ENCODE assay signal across 14 cellular contexts in genomic region chr12:122406701-122407154, GRCh38. TPM values are rescaled to one million over a fixed set of nuclear protein-coding genes. Genes with fewer than 3 reads are reported as not detected.
DNase-seq lines count a peak whose midpoint lies in the region; ATAC-seq and TF ChIP-seq lines count a peak whose summit lies in the region.
"Had no signal": no experiment of that assay in that cellular context is flagged by ENCODE, and none has a peak within 500 bp of the region (broad histone marks: within the 10 kb centered on the region; RNA-seq: fewer than 3 reads in every experiment).

No MANE protein-coding gene starts in this region.

- H3K27ac ChIP-seq in gastroesophageal sphincter (peak overlapping the region; percentile 58 to 94 (median 75)), suprapubic skin (peak overlapping the region; percentile 24), right atrium auricular region (peak overlapping the region in 1 of 2 donors; percentile 44)

- peak in 1 of 2 donors; percentile 16 for DNase-seq in activated T-cell treated with anti-CD3 and anti-CD28 coated beads, Interleukin-2, amount 50 U/mL, for 72 hours
- no peak for DNase-seq in activated T-cell treated with anti-CD3 and anti-CD28 coated beads, Interleukin-2, amount 50 U/mL, for 4 hours
- no peak for DNase-seq in T-cell
- DNase-seq in suprapubic skin (ENCODE audit: low spot score in 2 of 2) = no peak
- no peak for DNase-seq in activated gamma-delta T cell treated with Interleukin-2 at 50 U/mL for 16 hours
- DNase-seq in right atrium auricular region (ENCODE audit: low spot score) = no peak
- no peak for DNase-seq in DMS114 treated with DMSO at 0.1 percent for 48 hours (lab: John Stamatoyannopoulos, UW; ENCODE audit: unreplicated experiment)
- DNase-seq: activated CD4-positive, alpha-beta T cell treated with anti-CD3 and anti-CD28 coated beads, Interleukin-2, amount 50 U/mL, for 4 hours; dermis blood vessel endothelial cell; KG1; kidney glomerular epithelial cell; substantia nigra had no signal

- H3K4me1 Mint-ChIP-seq in activated T-cell treated with anti-CD3 and anti-CD28 coated beads, Interleukin-2, amount 50 U/mL, for 72 hours (ENCODE audit: low read depth) = peaks cover 68% of the 10 kb centered on the region
- H3K4me1 Mint-ChIP-seq in activated T-cell treated with anti-CD3 and anti-CD28 coated beads, Interleukin-2, amount 50 U/mL, for 4 hours (ENCODE audit: low read depth) = peaks cover 28% of the 10 kb centered on the region
- H3K4me1 Mint-ChIP-seq in T-cell = peaks cover 21 to 32% (median 29%) of the 10 kb centered on the region in 3 donors

- CTCF ChIA-PET in T-cell (lab: Charles Lee) = interaction anchor here (0.6 to 1.2 kb wide), 4 partner anchors 65 to 1590 kb away, joined by 3 to 6 read pairs (median 4); no protein-coding TSS in a partner anchor

- H3K27me3 Mint-ChIP-seq in activated T-cell treated with anti-CD3 and anti-CD28 coated beads, Interleukin-2, amount 50 U/mL, for 72 hours (ENCODE audit: low read depth) = no peaks in the 10 kb centered on the region
- H3K27me3 Mint-ChIP-seq in activated T-cell treated with anti-CD3 and anti-CD28 coated beads, Interleukin-2, amount 50 U/mL, for 4 hours (ENCODE audit: low read depth) = no peaks in the 10 kb centered on the region
- H3K27me3 Mint-ChIP-seq in T-cell = no peaks in the 10 kb centered on the region

- H3K9me3 Mint-ChIP-seq in activated T-cell treated with anti-CD3 and anti-CD28 coated beads, Interleukin-2, amount 50 U/mL, for 72 hours = no peaks in the 10 kb centered on the region
- no peaks in the 10 kb centered on the region for H3K9me3 Mint-ChIP-seq in activated T-cell treated with anti-CD3 and anti-CD28 coated beads, Interleukin-2, amount 50 U/mL, for 4 hours
- no peaks in the 10 kb centered on the region for H3K9me3 Mint-ChIP-seq in T-cell

- H3K36me3 ChIP-seq in gastroesophageal sphincter = no peaks in the 10 kb centered on the region
- no peaks in the 10 kb centered on the region for H3K36me3 ChIP-seq in suprapubic skin
- H3K36me3 ChIP-seq in right atrium auricular region = no peaks in the 10 kb centered on the region

- TF ChIP-seq EP300 in gastroesophageal sphincter (IDR thresholded peaks at IDR 0.05) = no peak
- TF ChIP-seq EP300 in suprapubic skin (IDR thresholded peaks at IDR 0.05) = no peak

- peak overlapping the region in 1 of 2 donors; percentile 24 for H3K4me3 Mint-ChIP-seq in activated T-cell treated with anti-CD3 and anti-CD28 coated beads, Interleukin-2, amount 50 U/mL, for 72 hours
- no peak overlapping the region for H3K4me3 Mint-ChIP-seq in activated T-cell treated with anti-CD3 and anti-CD28 coated beads, Interleukin-2, amount 50 U/mL, for 4 hours
- H3K4me3 Mint-ChIP-seq in T-cell = no peak overlapping the region

- H3K4me1 ChIP-seq in gastroesophageal sphincter (peaks cover 2 to 94% (median 7%) of the 10 kb centered on the region in 3 donors), suprapubic skin (peaks cover 30% of the 10 kb centered on the region), right atrium auricular region (peaks cover 0 to 9% of the 10 kb centered on the region in 2 donors)

- H3K27ac Mint-ChIP-seq in activated T-cell treated with anti-CD3 and anti-CD28 coated beads, Interleukin-2, amount 50 U/mL, for 72 hours = peak overlapping the region; percentile 97
- H3K27ac Mint-ChIP-seq in T-cell = peak overlapping the region; percentile 1 to 77

- no peak overlapping the region for H3K4me3 ChIP-seq in gastroesophageal sphincter
- no peak overlapping the region for H3K4me3 ChIP-seq in suprapubic skin
- no peak overlapping the region for H3K4me3 ChIP-seq in right atrium auricular region
- H3K4me3 ChIP-seq: BLaER1 had no signal

- H3K9me3 ChIP-seq in gastroesophageal sphincter = no peaks in the 10 kb centered on the region
- H3K9me3 ChIP-seq in suprapubic skin = no peaks in the 10 kb centered on the region
- no peaks in the 10 kb centered on the region for H3K9me3 ChIP-seq in right atrium auricular region

- H3K36me3 Mint-ChIP-seq in activated T-cell treated with anti-CD3 and anti-CD28 coated beads, Interleukin-2, amount 50 U/mL, for 72 hours (ENCODE audit: insufficient read depth in 2 of 2) = peaks cover 12 to 20% of the 10 kb centered on the region in 2 donors
- peaks cover 8% of the 10 kb centered on the region for H3K36me3 Mint-ChIP-seq in activated T-cell treated with anti-CD3 and anti-CD28 coated beads, Interleukin-2, amount 50 U/mL, for 4 hours (ENCODE audit: insufficient read depth)
- peaks cover 10% of the 10 kb centered on the region for H3K36me3 Mint-ChIP-seq in T-cell

- TF ChIP-seq POLR2A in gastroesophageal sphincter (IDR thresholded peaks at IDR 0.05) = no peak
- no peak for TF ChIP-seq POLR2A in suprapubic skin (IDR thresholded peaks at IDR 0.05)

- POLR2A ChIA-PET in T-cell (lab: Charles Lee) = interaction anchor here in 1 of 2 donors (0.6 kb wide), 1 partner anchor 145 kb away, joined by 3 read pairs; no protein-coding TSS in a partner anchor

- H3K27me3 ChIP-seq in gastroesophageal sphincter (no peaks in the 10 kb centered on the region), suprapubic skin (no peaks in the 10 kb centered on the region), right atrium auricular region (no peaks in the 10 kb centered on the region)
- H3K27me3 ChIP-seq: BLaER1 had no signal

- TF ChIP-seq CTCF in gastroesophageal sphincter (IDR thresholded peaks at IDR 0.05) (no peak), suprapubic skin (IDR thresholded peaks at IDR 0.05) (no peak), right atrium auricular region (IDR thresholded peaks at IDR 0.05) (no peak)

- 11 to 24% methylated on average over 3 of the region's 3 CpGs for WGBS in gastroesophageal sphincter (ENCODE audit: low coverage in 1 of 2), 2 donors
- whole genome bisulfite sequencing in suprapubic skin = 60% methylated on average over 3 of the region's 3 CpGs

- peak; percentile 37 to 53 for ATAC-seq in activated T-cell treated with anti-CD3 and anti-CD28 coated beads, Interleukin-2, amount 50 U/mL, for 72 hours (replicated peaks in 1 of 2)
- no peak for ATAC-seq in activated T-cell treated with anti-CD3 and anti-CD28 coated beads, Interleukin-2, amount 50 U/mL, for 4 hours
- ATAC-seq in T-cell (replicated peaks in 1 of 4) = no peak
- ATAC-seq in gastroesophageal sphincter = peak; percentile 76

RNA-seq across cellular contexts. Expression of gene CLIP1, which starts 15.7 kb away (rescaled TPM):
- 100 to 1,000 TPM in 1 of 2 donors, 10 to 100 TPM in 1; 87.3 to 108 TPM for total RNA-seq in activated T-cell treated with anti-CD3 and anti-CD28 coated beads, Interleukin-2, amount 50 U/mL, for 72 hours
- 10 to 100 TPM; 52.6 to 61.1 (median 53.1) TPM for total RNA-seq in activated T-cell treated with anti-CD3 and anti-CD28 coated beads, Interleukin-2, amount 50 U/mL, for 4 hours
- total RNA-seq in T-cell (10 to 100 TPM; 47.2 to 69.5 (median 59.4) TPM), gastroesophageal sphincter (100 to 1,000 TPM; 186 to 272 (median 208) TPM), suprapubic skin (100 to 1,000 TPM; 107 to 170 (median 149) TPM), right atrium auricular region (100 to 1,000 TPM in 1 of 2 donors, 10 to 100 TPM in 1; 91.5 to 153 TPM)

Comparison
In these comparisons a context has a peak if more than half of its experiments do, and no peak if none do; other contexts are left out.
1. ATAC-seq: peak in activated T-cell treated with anti-CD3 and anti-CD28 coated beads, Interleukin-2, amount 50 U/mL, for 72 hours (2 of 2) and gastroesophageal sphincter (single experiment); none in activated T-cell treated with anti-CD3 and anti-CD28 coated beads, Interleukin-2, amount 50 U/mL, for 4 hours (0 of 2) and T-cell (0 of 4).